Comparison of ENCODE assay signal across 8 cellular contexts in the genomic region with DNA sequence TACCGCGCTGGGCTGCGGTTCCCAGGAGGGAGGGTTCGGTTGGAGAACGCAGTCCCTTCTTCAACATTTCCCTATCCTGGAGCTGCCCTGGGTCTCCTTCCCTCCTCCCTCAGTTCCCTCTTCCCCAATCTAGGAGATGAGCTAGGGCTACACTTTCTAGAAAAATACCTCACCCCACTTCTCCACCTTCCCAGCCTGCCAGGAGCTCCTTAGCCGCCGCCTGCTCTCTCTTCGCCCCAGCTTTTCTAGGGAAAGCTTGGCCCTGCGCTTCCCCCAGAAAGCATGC. TPM values are rescaled to one million over a fixed set of nuclear protein-coding genes. Genes with fewer than 3 reads are reported as not detected.
A peak's percentile ranks its signal among the peaks of the same experiment; 100 is the strongest.
DNase-seq lines count a peak whose midpoint lies in the region; ATAC-seq and TF ChIP-seq lines count a peak whose summit lies in the region.

No MANE protein-coding gene starts in this region.

- H3K4me1 Mint-ChIP-seq in activated CD8-positive, alpha-beta memory T cell treated with anti-CD3 and anti-CD28 coated beads, Interleukin-2, amount 10 ng/mL, durations not matched to agents 7 days and 5 days: peaks cover 25% of the 10 kb centered on the region
- peaks cover 23% of the 10 kb centered on the region for H3K4me1 Mint-ChIP-seq in memory B cell

- no peaks in the 10 kb centered on the region for H3K36me3 Mint-ChIP-seq in activated CD8-positive, alpha-beta memory T cell treated with anti-CD3 and anti-CD28 coated beads, Interleukin-2, amount 10 ng/mL, durations not matched to agents 7 days and 5 days
- H3K36me3 Mint-ChIP-seq in memory B cell: peaks cover 1% of the 10 kb centered on the region
- peaks cover under 1 to 28% of the 10 kb centered on the region in 2 donors for H3K36me3 Mint-ChIP-seq in activated naive CD4-positive, alpha-beta T cell treated with anti-CD3 and anti-CD28 coated beads, Interleukin-2, amount 50 U/mL, for 72 hours

- H3K27me3 ChIP-seq in transverse colon: peaks cover 69% of the 10 kb centered on the region

- in situ Hi-C loops in transverse colon (cut with MboI; ENCODE audit: low pct_ligation_motif_present in 1 of 4, low pct_unique_long_range_greater_than_20kb in 1 of 4, low sequenced_read_pairs in 3 of 4): loop anchor here in 2 of 4 donors (5.0 to 25.0 kb wide), 2 partner anchors 857 to 1217 kb away; no protein-coding TSS in a partner anchor

- H3K27ac ChIP-seq in caudate nucleus (ENCODE audit: low read depth, low read length) (peak overlapping the region; percentile 97), transverse colon (peak overlapping the region; percentile 81 to 94 (median 92))

- H3K4me3 ChIP-seq in transverse colon: peak overlapping the region; percentile 21 to 67 (median 46)

- peaks cover 74% of the 10 kb centered on the region for H3K27me3 Mint-ChIP-seq in activated CD8-positive, alpha-beta memory T cell treated with anti-CD3 and anti-CD28 coated beads, Interleukin-2, amount 10 ng/mL, durations not matched to agents 7 days and 5 days
- H3K27me3 Mint-ChIP-seq in memory B cell: peaks cover 30% of the 10 kb centered on the region

- no peak for ATAC-seq in activated CD8-positive, alpha-beta memory T cell treated with anti-CD3 and anti-CD28 coated beads, Interleukin-2, amount 10 ng/mL, durations not matched to agents 7 days and 5 days
- ATAC-seq in memory B cell (ENCODE audit: low read depth): no peak
- no peak for ATAC-seq in activated naive CD4-positive, alpha-beta T cell treated with anti-CD3 and anti-CD28 coated beads, Interleukin-2, amount 50 U/mL, for 72 hours

- TF ChIP-seq POLR2A in transverse colon (IDR thresholded peaks at IDR 0.05): no peak

- no peaks in the 10 kb centered on the region for H3K9me3 Mint-ChIP-seq in activated CD8-positive, alpha-beta memory T cell treated with anti-CD3 and anti-CD28 coated beads, Interleukin-2, amount 10 ng/mL, durations not matched to agents 7 days and 5 days (ENCODE audit: low read depth)
- H3K9me3 Mint-ChIP-seq in memory B cell: peaks cover 3% of the 10 kb centered on the region
- H3K9me3 Mint-ChIP-seq in activated naive CD4-positive, alpha-beta T cell treated with anti-CD3 and anti-CD28 coated beads, Interleukin-2, amount 50 U/mL, for 72 hours: peaks cover 0 to 1% of the 10 kb centered on the region in 2 donors

- H3K4me3 Mint-ChIP-seq in activated CD8-positive, alpha-beta memory T cell treated with anti-CD3 and anti-CD28 coated beads, Interleukin-2, amount 10 ng/mL, durations not matched to agents 7 days and 5 days: peak overlapping the region; percentile 43
- peak overlapping the region; percentile 70 for H3K4me3 Mint-ChIP-seq in memory B cell

- no peak overlapping the region for H3K27ac Mint-ChIP-seq in activated CD8-positive, alpha-beta memory T cell treated with anti-CD3 and anti-CD28 coated beads, Interleukin-2, amount 10 ng/mL, durations not matched to agents 7 days and 5 days
- H3K27ac Mint-ChIP-seq in memory B cell: no peak overlapping the region
- no peak overlapping the region for H3K27ac Mint-ChIP-seq in activated naive CD4-positive, alpha-beta T cell treated with anti-CD3 and anti-CD28 coated beads, Interleukin-2, amount 50 U/mL, for 72 hours

- TF ChIP-seq CTCF in transverse colon (IDR thresholded peaks at IDR 0.05): no peak

- WGBS in transverse colon (ENCODE audit: low coverage in 1 of 2), 2 donors: 0 to 1% methylated on average over 3 to 9 of the region's 9 CpGs

- intact Hi-C loops in transverse colon (cut with DNase I; ENCODE audit: low total_unique reads): loop anchor here (2.0 kb wide), 1 partner anchor 857 kb away; no protein-coding TSS in a partner anchor

- H3K36me3 ChIP-seq in transverse colon: no peaks in the 10 kb centered on the region

- DNase-seq in activated CD8-positive, alpha-beta memory T cell treated with anti-CD3 and anti-CD28 coated beads, Interleukin-2, amount 10 ng/mL, durations not matched to agents 7 days and 5 days: no peak
- DNase-seq in activated CD8-positive, alpha-beta memory T cell treated with anti-CD3 and anti-CD28 coated beads, Interleukin-2, amount 50 U/mL, for 48 hours: no peak
- peak in 6 of 61 donors; percentile 21 to 67 (median 53) for DNase-seq in caudate nucleus (lab: John Stamatoyannopoulos, UW)
- DNase-seq in memory B cell (ENCODE audit: low spot score in 2 of 2): no peak
- DNase-seq in transverse colon: no peak
- no peak for DNase-seq in GM19238 (ENCODE audit: insufficient read length, low spot score)
- DNase-seq in CD1c-positive myeloid dendritic cell (ENCODE audit: extremely low spot score): no peak
- DNase-seq in activated naive CD4-positive, alpha-beta T cell treated with anti-CD3 and anti-CD28 coated beads, Interleukin-2, amount 50 U/mL, for 72 hours (ENCODE audit: low spot score in 2 of 2): no peak

- peaks cover 0 to 58% (median 37%) of the 10 kb centered on the region in 4 donors for H3K4me1 ChIP-seq in transverse colon

- CTCF ChIA-PET in activated CD8-positive, alpha-beta memory T cell treated with anti-CD3 and anti-CD28 coated beads, Interleukin-2, amount 10 ng/mL, durations not matched to agents 7 days and 5 days (lab: Charles Lee): no interaction called here

- H3K9me3 ChIP-seq in transverse colon: no peaks in the 10 kb centered on the region

- TF ChIP-seq EP300 in transverse colon (IDR thresholded peaks at IDR 0.05; ENCODE audit: low read depth): no peak

RNA-seq across cellular contexts. Expression of gene ADAMTS1, which starts 0.5 kb away (rescaled TPM):
- total RNA-seq in activated CD8-positive, alpha-beta memory T cell treated with anti-CD3 and anti-CD28 coated beads, Interleukin-2, amount 10 ng/mL, durations not matched to agents 7 days and 5 days: 1 to 10 TPM in 1 of 2 experiments, under 1 TPM in 1; 0.89 to 2.0 TPM
- total RNA-seq in transverse colon: 10 to 100 TPM; 29.8 to 54.8 (median 44.3) TPM
- under 1 TPM; 0.09 to 0.31 TPM for total RNA-seq in activated naive CD4-positive, alpha-beta T cell treated with anti-CD3 and anti-CD28 coated beads, Interleukin-2, amount 50 U/mL, for 72 hours

Comparison
In these comparisons a context has a peak if more than half of its experiments do, and no peak if none do; other contexts are left out.
1. RNA of gene ADAMTS1, which starts 0.5 kb away (total RNA-seq): 29.8 to 54.8 TPM in transverse colon; 0.89 to 2.0 TPM in activated CD8-positive, alpha-beta memory T cell treated with anti-CD3 and anti-CD28 coated beads, Interleukin-2, amount 10 ng/mL, durations not matched to agents 7 days and 5 days and 0.09 to 0.31 TPM in activated naive CD4-positive, alpha-beta T cell treated with anti-CD3 and anti-CD28 coated beads, Interleukin-2, amount 50 U/mL, for 72 hours; every median in the first group is over 10 times any median in the second.